Comparison of ENCODE assay signal across 8 cellular contexts in the genomic region with DNA sequence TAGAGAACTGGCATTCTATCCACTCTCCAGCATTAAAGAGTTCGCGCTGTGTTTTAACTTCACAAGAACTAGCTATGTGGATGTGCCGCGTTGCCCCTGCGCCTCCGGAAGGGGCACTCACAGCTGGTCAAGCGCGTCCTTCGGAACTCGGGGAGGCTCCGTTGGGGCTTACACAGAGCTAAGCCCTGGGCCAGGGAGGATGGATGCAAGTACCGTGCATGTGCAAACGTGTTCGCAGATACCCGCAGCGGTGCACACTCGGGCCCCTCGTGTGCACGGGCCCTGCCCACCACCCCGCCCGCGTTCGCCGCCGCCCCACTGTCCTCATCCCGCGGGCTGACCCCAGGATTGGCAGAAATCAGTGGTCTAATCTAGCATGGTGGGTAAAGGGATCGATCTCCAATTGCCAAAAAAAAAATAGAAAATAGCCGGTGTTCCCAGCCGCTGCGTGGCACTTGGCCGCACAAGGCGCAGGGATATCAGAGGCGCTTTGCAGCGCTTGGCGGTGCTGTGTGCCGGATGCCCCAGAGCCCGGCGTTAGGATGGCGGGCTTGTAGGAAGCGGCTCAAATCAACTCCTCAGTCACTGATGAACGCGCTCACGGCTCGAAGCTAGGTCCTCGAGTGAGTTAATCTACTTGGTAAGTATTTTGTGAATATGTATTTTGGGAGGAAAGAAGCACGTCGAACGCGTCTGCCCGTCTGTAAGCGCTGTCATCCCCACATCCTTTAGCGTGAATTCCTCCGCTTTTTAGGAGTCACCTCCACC. TPM values are rescaled to one million over a fixed set of nuclear protein-coding genes. Genes with fewer than 3 reads are reported as not detected.
DNase-seq lines count a peak whose midpoint lies in the region; ATAC-seq lines count a peak whose summit lies in the region.

No MANE protein-coding gene starts in this region.

- ATAC-seq in naive B cell (ENCODE audit: low read depth in 2 of 2), result no peak
- no peak for ATAC-seq in HG02642 (IDR thresholded peaks at IDR 0.05; ENCODE audit: poor library complexity, unreplicated experiment)

- H3K36me3 Mint-ChIP-seq in naive B cell, result peaks cover 0 to 19% of the 10 kb centered on the region in 2 donors

- peak overlapping the region in 2 of 6 donors; percentile 61 to 86 for H3K27ac Mint-ChIP-seq in naive B cell

- WGBS in esophagus, 2 donors, result 3 to 4% methylated on average over 54 of the region's 54 CpGs

- H3K27ac ChIP-seq in esophagus (ENCODE audit: low read depth in 2 of 2, low read length in 1 of 2), result no peak overlapping the region

- peaks cover 13 to 26% (median 26%) of the 10 kb centered on the region in 3 donors for H3K4me1 Mint-ChIP-seq in naive B cell

- H3K36me3 ChIP-seq in ES-I3 (ENCODE audit: insufficient read depth, low read length), result no peaks in the 10 kb centered on the region
- H3K36me3 ChIP-seq in esophagus (ENCODE audit: control insufficient read depth in 2 of 2, insufficient read depth in 2 of 2, low read length in 1 of 2), result no peaks in the 10 kb centered on the region

- H3K9me3 ChIP-seq in ES-I3 (ENCODE audit: control insufficient read depth, insufficient read depth, low read length) (no peaks in the 10 kb centered on the region), esophagus (ENCODE audit: control insufficient read depth in 2 of 2, insufficient read depth in 1 of 2, low read depth in 1 of 2, low read length in 1 of 2) (peaks cover 0 to 14% of the 10 kb centered on the region in 2 donors)

- H3K4me3 Mint-ChIP-seq in naive B cell, result peak overlapping the region in 5 of 8 donors; percentile 20 to 64 (median 29)

- peak overlapping the region; percentile 11 to 38 for H3K4me3 ChIP-seq in esophagus (ENCODE audit: low read depth in 1 of 2, low read length in 2 of 2)

- H3K9me3 Mint-ChIP-seq in naive B cell, result peaks cover 0 to 16% (median 5%) of the 10 kb centered on the region in 7 donors

- H3K9ac ChIP-seq in ES-I3 (ENCODE audit: low read depth, low read length), result peak overlapping the region; percentile 73

- DNase-seq in NCI-H345 treated with DMSO at 0.1 percent for 48 hours (lab: John Stamatoyannopoulos, UW; ENCODE audit: unreplicated experiment) (peak; percentile 38), naive B cell (no peak), foreskin melanocyte (no peak), NCI-H1694 (lab: John Stamatoyannopoulos, UW) (no peak), NCI-H1436 treated with DMSO at 0.1 percent for 48 hours (lab: John Stamatoyannopoulos, UW) (no peak)

- peaks cover 60 to 91% (median 65%) of the 10 kb centered on the region in 3 donors for H3K27me3 Mint-ChIP-seq in naive B cell

- peaks cover 0 to 34% of the 10 kb centered on the region in 2 donors for H3K27me3 ChIP-seq in esophagus (ENCODE audit: control insufficient read depth in 1 of 2, insufficient read depth in 2 of 2, low read length in 2 of 2)

- H3K4me1 ChIP-seq in ES-I3 (ENCODE audit: insufficient read depth, low read length), result peaks cover 4% of the 10 kb centered on the region; the same call in 1 of the 2 replicates
- H3K4me1 ChIP-seq in esophagus (ENCODE audit: control insufficient read depth in 2 of 2, insufficient read depth in 2 of 2, low read length in 1 of 2), result peaks cover 12 to 19% of the 10 kb centered on the region in 2 donors

RNA-seq across cellular contexts. Expression of a gene that starts 1.0 kb away (rescaled TPM):
- polyA plus RNA-seq in esophagus, result under 1 TPM; 0.04 to 0.06 TPM
- polyA plus RNA-seq in naive B cell (ENCODE audit: low read depth in 6 of 6), result not detected
